In the genomic region with DNA sequence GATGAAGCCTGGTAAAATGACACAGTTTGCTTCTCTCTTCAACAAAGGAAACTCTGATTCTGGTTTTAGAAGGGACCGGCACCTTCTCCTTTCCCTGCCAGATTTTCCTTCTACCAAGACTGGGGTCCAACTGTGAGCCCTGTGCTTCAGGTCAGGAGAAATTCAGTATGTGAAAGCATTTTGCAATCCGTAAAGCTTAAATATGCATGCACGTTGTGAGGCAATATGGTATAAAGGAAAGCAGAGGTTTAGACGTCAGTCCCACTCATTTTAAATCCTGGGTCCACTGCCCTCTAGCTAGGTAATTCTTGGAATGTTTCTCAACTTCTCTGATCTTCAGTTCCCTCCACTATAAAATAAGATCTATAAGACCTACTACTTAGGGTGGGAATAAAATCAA, we compare ENCODE assay signal across 19 cellular contexts.
A peak's percentile ranks its signal among the peaks of the same experiment; 100 is the strongest.
DNase-seq lines count a peak whose midpoint lies in the region; FAIRE-seq and TF ChIP-seq lines count a peak whose summit lies in the region.
"Had no signal": no experiment of that assay in that cellular context is flagged by ENCODE, and none has a peak within 500 bp of the region (broad histone marks: within the 10 kb centered on the region; RNA-seq: fewer than 3 reads in every experiment).

No MANE protein-coding gene starts in this region.

- FAIRE-seq in H1 (lab: Jason Lieb, UNC) (no peak), frontal cortex (lab: Jason Lieb, UNC) (no peak)
- FAIRE-seq: GM12892, GM19239, H54 had no signal

- no peak overlapping the region for H3K4me3 ChIP-seq in H1 (ENCODE audit: extremely low read depth in 1 of 4, insufficient read depth in 2 of 4, low read depth in 3 of 4, low read length in 4 of 4)
- H3K4me3 ChIP-seq in mesendoderm (ENCODE audit: low read length) = no peak overlapping the region
- no peak overlapping the region for H3K4me3 ChIP-seq in uterus
- H3K4me3 ChIP-seq: GM23248, HAP-1 had no signal

- no peak for TF ChIP-seq RAD21 in H1 (IDR thresholded peaks at IDR 0.05 in 1 of 2, conservative IDR thresholded peaks at IDR 0.05 in 1 of 2; ENCODE audit: low read depth in 2 of 2, low read length in 2 of 2)

- H3K23me2 ChIP-seq in H1 (ENCODE audit: low read depth, low read length) = no peaks in the 10 kb centered on the region; the same call in 1 of the 2 replicates

- POLR2A ChIA-PET in H1 (lab: Charles Lee; ENCODE audit: partially characterized antibody) = no interaction called here

- no peaks in the 10 kb centered on the region for H4K20me1 ChIP-seq in H1 (replicated peaks in 1 of 2; ENCODE audit: control insufficient read depth in 1 of 2, insufficient read depth in 2 of 2, low read length in 2 of 2)

- H2BK15ac ChIP-seq in H1 (ENCODE audit: low read length) = no peak overlapping the region
- no peak overlapping the region for H2BK15ac ChIP-seq in mesendoderm (replicated peaks; ENCODE audit: low read depth)

- H3K4me2 ChIP-seq in H1 (ENCODE audit: insufficient read depth in 1 of 2, low read depth in 2 of 2, low read length in 2 of 2) (no peak overlapping the region), mesendoderm (ENCODE audit: low read length) (no peak overlapping the region)

- H2BK120ac ChIP-seq in H1 (replicated peaks; ENCODE audit: low read depth, low read length) (no peak overlapping the region), mesendoderm (ENCODE audit: low read depth, low read length) (no peak overlapping the region)

- TF ChIP-seq EP300 in H1 (IDR thresholded peaks at IDR 0.05; ENCODE audit: borderline replicate concordance in 1 of 2, low read depth in 2 of 2, low read length in 2 of 2) = no peak

- no peak overlapping the region for H3K14ac ChIP-seq in H1 (ENCODE audit: insufficient read length)

- no peak overlapping the region for H4K91ac ChIP-seq in H1 (replicated peaks; ENCODE audit: insufficient read length, low read length)

- intact Hi-C loops in uterus (cut with DNase I; ENCODE audit: low total_unique reads) = no loop called here

- no peak overlapping the region for H3K23ac ChIP-seq in H1 (ENCODE audit: insufficient read length)
- H3K23ac ChIP-seq in mesendoderm (ENCODE audit: low read length) = no peak overlapping the region

- no peaks in the 10 kb centered on the region for H3K9me3 ChIP-seq in H1 (ENCODE audit: insufficient read depth in 2 of 2, low read depth in 1 of 2, low read length in 1 of 2)
- no peaks in the 10 kb centered on the region for H3K9me3 ChIP-seq in uterus
- H3K9me3 ChIP-seq: HAP-1 had no signal

- H3K27ac ChIP-seq in H1 (ENCODE audit: low read depth, low read length) = no peak overlapping the region
- no peak overlapping the region for H3K27ac ChIP-seq in mesendoderm (ENCODE audit: low read depth, low read length)
- H3K27ac ChIP-seq in uterus = no peak overlapping the region
- H3K27ac ChIP-seq: GM23248 had no signal

- H2AK5ac ChIP-seq in H1 (ENCODE audit: low read depth, low read length) (no peak overlapping the region), mesendoderm (ENCODE audit: low read length) (no peak overlapping the region)

- H3K4ac ChIP-seq in H1 (replicated peaks; ENCODE audit: insufficient read length, low read depth, low read length) = no peak overlapping the region
- H3K4ac ChIP-seq in mesendoderm (ENCODE audit: low read depth, low read length) = no peak overlapping the region

- H4K8ac ChIP-seq in H1 (ENCODE audit: extremely low read depth, insufficient read depth, low read length) = no peak overlapping the region
- H4K8ac ChIP-seq in mesendoderm (ENCODE audit: low read depth, low read length) = no peak overlapping the region

- H2AFZ ChIP-seq in H1 (ENCODE audit: low read length) = peak overlapping the region; percentile 46; the same call in 1 of the 2 replicates
- H2AFZ ChIP-seq: GM23248 had no signal

- H4K5ac ChIP-seq in H1 (ENCODE audit: insufficient read length, low read depth, low read length) (no peak overlapping the region), mesendoderm (ENCODE audit: low read length) (no peak overlapping the region)

- no peak overlapping the region for H3K56ac ChIP-seq in H1 (replicated peaks; ENCODE audit: insufficient read length, low read depth, low read length)
- no peak overlapping the region for H3K56ac ChIP-seq in mesendoderm (ENCODE audit: low read length)

- DNase-seq in amniotic epithelial cell (ENCODE audit: low read depth) (peak; percentile 79), H1 (ENCODE audit: low read depth in 1 of 2, low spot score in 2 of 2) (no peak), mesendoderm (no peak), frontal cortex (ENCODE audit: low spot score in 2 of 2) (no peak), uterus (no peak), amniotic stem cell (lab: John Stamatoyannopoulos, UW) (no peak)
- DNase-seq: C1 segment of cervical spinal cord; Calu3; CD4-positive, alpha-beta memory T cell; COR-L47; DMS53; DMS79 treated with DMSO at 0.1 percent for 48 hours; GF-D8; GM23248; HFFc6 had no signal

- no peaks in the 10 kb centered on the region for H3K36me3 ChIP-seq in H1 (ENCODE audit: control insufficient read depth in 2 of 4, insufficient read depth in 4 of 4, low read length in 3 of 4)
- H3K36me3 ChIP-seq in mesendoderm (ENCODE audit: control insufficient read depth, insufficient read depth, low read length) = no peaks in the 10 kb centered on the region
- no peaks in the 10 kb centered on the region for H3K36me3 ChIP-seq in uterus
- H3K36me3 ChIP-seq: HAP-1 had no signal

- CTCF ChIA-PET in H1 (lab: Charles Lee; ENCODE audit: partially characterized antibody) = interaction anchor here (0.9 kb wide), 1 partner anchor 19 kb away, joined by 3 read pairs; no protein-coding TSS in a partner anchor

- 0 out of 2 replicates have a peak overlapping the region, but pooled peaks have one; percentile 17 for H2BK20ac ChIP-seq in H1 (ENCODE audit: low read length)

- H2BK5ac ChIP-seq in H1 (ENCODE audit: low read depth, low read length) (no peak overlapping the region), mesendoderm (ENCODE audit: low read length) (no peak overlapping the region)

- H3K4me1 ChIP-seq in H1 (replicated peaks in 1 of 4; ENCODE audit: control insufficient read depth in 3 of 4, insufficient read depth in 4 of 4, low read length in 3 of 4) (peaks cover 0 to 8% (median 3%) of the 10 kb centered on the region in 4 experiments; a peak in 2 of 7 replicates), mesendoderm (ENCODE audit: control insufficient read depth, low read depth, low read length) (peaks cover 8% of the 10 kb centered on the region), uterus (no peaks in the 10 kb centered on the region)
- H3K4me1 ChIP-seq: HAP-1 had no signal

- H3K79me2 ChIP-seq in H1 (ENCODE audit: control insufficient read depth in 1 of 2, insufficient read depth in 2 of 2, low read length in 2 of 2) (no peaks in the 10 kb centered on the region), mesendoderm (ENCODE audit: control insufficient read depth, insufficient read depth, low read length) (no peaks in the 10 kb centered on the region)

- H3K79me1 ChIP-seq in H1 (ENCODE audit: low read depth, low read length) = no peaks in the 10 kb centered on the region
- no peaks in the 10 kb centered on the region for H3K79me1 ChIP-seq in mesendoderm (ENCODE audit: low read length)

- TF ChIP-seq POLR2A in H1 (IDR thresholded peaks at IDR 0.05; ENCODE audit: control extremely low read depth in 1 of 2, low read depth in 2 of 2, low read length in 2 of 2) = no peak
- no peak for TF ChIP-seq POLR2A in uterus (IDR thresholded peaks at IDR 0.05)

- WGBS in H1 (ENCODE audit: extremely low coverage in 1 of 2, insufficient coverage in 1 of 2, insufficient read length in 1 of 2, insufficient replicate concordance in 2 of 2, low coverage in 1 of 2, low lambda C conversion rate in 2 of 2, missing lambda C conversion rate in 1 of 2), 2 experiments = 85% methylated on average over 4 of the region's 4 CpGs; no CpG with 5 or more reads in 1 of the 2 experiments
- no CpG with 5 or more reads among the region's 4 CpGs for WGBS in mesendoderm (ENCODE audit: extremely low coverage, insufficient coverage, low lambda C conversion rate)

- no peak for TF ChIP-seq CTCF in H1 (IDR thresholded peaks at IDR 0.05; ENCODE audit: control extremely low read depth in 1 of 3, insufficient read depth in 1 of 3, low read depth in 1 of 3, low read length in 3 of 3)
- TF ChIP-seq CTCF in uterus (IDR thresholded peaks at IDR 0.05) = no peak

- no peak overlapping the region for H3K9ac ChIP-seq in H1 (replicated peaks in 1 of 4; ENCODE audit: extremely low read depth in 1 of 4, low read depth in 3 of 4, low read length in 3 of 4)
- H3K9ac ChIP-seq in mesendoderm (ENCODE audit: low read length) = no peak overlapping the region
- H3K9ac ChIP-seq: GM23248 had no signal

- no peak overlapping the region for H2BK12ac ChIP-seq in H1 (ENCODE audit: low read depth, low read length)

- H3K27me3 ChIP-seq in H1 (replicated peaks in 1 of 4; ENCODE audit: control insufficient read depth in 3 of 4, extremely low read depth in 1 of 4, insufficient read depth in 3 of 4, low read length in 3 of 4) = no peaks in the 10 kb centered on the region
- H3K27me3 ChIP-seq in mesendoderm (ENCODE audit: insufficient read depth, low read length, poor library complexity) = no peaks in the 10 kb centered on the region
- H3K27me3 ChIP-seq in uterus = no peaks in the 10 kb centered on the region

- no peak overlapping the region for H3K18ac ChIP-seq in H1 (ENCODE audit: extremely low read depth, low read length)
- H3K18ac ChIP-seq in mesendoderm (ENCODE audit: low read length) = peak overlapping the region; percentile 4

TF ChIP-seq in H1, 55 proteins besides CTCF, POLR2A, EP300 and RAD21:
- no peak for TF ChIP-seq GABPA (IDR thresholded peaks at IDR 0.05; ENCODE audit: borderline replicate concordance, insufficient read depth, low read length)
- TF ChIP-seq SP4 (IDR thresholded peaks at IDR 0.05; ENCODE audit: low read length) = no peak
- no peak for TF ChIP-seq TCF12 (IDR thresholded peaks at IDR 0.05; ENCODE audit: low read depth, low read length)
TF ChIP-seq in H1: peak in this region for 0.
